Comparison of ENCODE assay signal across 8 cellular contexts in genomic region chr17:75581121-75581725, GRCh38. TPM values are rescaled to one million over a fixed set of nuclear protein-coding genes. Genes with fewer than 3 reads are reported as not detected.
A peak's percentile ranks its signal among the peaks of the same experiment; 100 is the strongest.
DNase-seq lines count a peak whose midpoint lies in the region; ATAC-seq and TF ChIP-seq lines count a peak whose summit lies in the region.
"Not testable (repeated sequence)": the region's sequence is repeated elsewhere in the genome, so short reads cannot be mapped to it uniquely, and the experiment has no call there.

No MANE protein-coding gene starts in this region.

- ATAC-seq in effector memory CD8-positive, alpha-beta T cell (replicated peaks) = peak; percentile 51

- H3K4me1 Mint-ChIP-seq in CD14-positive monocyte = peaks cover 12% of the 10 kb centered on the region
- not testable (repeated sequence) for H3K4me1 Mint-ChIP-seq in effector memory CD8-positive, alpha-beta T cell (ENCODE audit: low read depth in 2 of 2)

- H3K36me3 Mint-ChIP-seq in CD14-positive monocyte; effector memory CD8-positive, alpha-beta T cell (ENCODE audit: insufficient read depth): not testable (repeated sequence)

- not testable (repeated sequence) for DNase-seq in CD14-positive monocyte (ENCODE audit: low spot score)
- peak; percentile 31 for DNase-seq in OCI-M1 (lab: John Stamatoyannopoulos, UW)
- DNase-seq in activated CD4-positive, alpha-beta T cell treated with anti-CD3 and anti-CD28 coated beads for 4 hours = peak; percentile 20 to 46
- DNase-seq in activated CD8-positive, alpha-beta memory T cell treated with anti-CD3 and anti-CD28 coated beads, Interleukin-2, amount 50 U/mL, for 48 hours = peak; percentile 78
- peak; percentile 31 for DNase-seq in activated naive CD4-positive, alpha-beta T cell treated with Interleukin-2 at 50 U/mL for 16 hours
- peak; percentile 24 to 48 (median 32) for DNase-seq in effector memory CD8-positive, alpha-beta T cell
- DNase-seq in stimulated activated CD4-positive, alpha-beta T cell treated with anti-CD3 and anti-CD28 coated beads, Interleukin-12 subunit alpha, Interleukin-12 subunit beta, amount 100 ng/mL, for 4 hours = peak; percentile 27
- peak; percentile 78 for DNase-seq in stimulated activated CD8-positive, alpha-beta memory T cell treated with anti-CD3 and anti-CD28 coated beads, Interleukin-4, amount 100 ng/mL, for 48 hours

- not testable (repeated sequence) for H3K27ac Mint-ChIP-seq in CD14-positive monocyte
- peak overlapping the region in 1 of 2 donors; percentile 53 for H3K27ac Mint-ChIP-seq in effector memory CD8-positive, alpha-beta T cell

- peaks cover 6 to 16% (median 9%) of the 10 kb centered on the region in 3 donors for H3K27me3 Mint-ChIP-seq in CD14-positive monocyte (ENCODE audit: low read depth in 3 of 3)
- not testable (repeated sequence) for H3K27me3 Mint-ChIP-seq in effector memory CD8-positive, alpha-beta T cell

- peaks cover 9 to 12% (median 10%) of the 10 kb centered on the region in 7 donors for H3K9me3 Mint-ChIP-seq in CD14-positive monocyte
- H3K9me3 Mint-ChIP-seq in effector memory CD8-positive, alpha-beta T cell = not testable (repeated sequence)

- TF ChIP-seq CTCF in CD14-positive monocyte (IDR thresholded peaks at IDR 0.05) = not testable (repeated sequence)

- H3K4me3 Mint-ChIP-seq in CD14-positive monocyte = peak overlapping the region; percentile 64 to 86
- peak overlapping the region; percentile 80 to 81 for H3K4me3 Mint-ChIP-seq in effector memory CD8-positive, alpha-beta T cell

- intact Hi-C loops in CD14-positive monocyte (cut with micrococcal nuclease) = loop anchor here in 1 of 2 donors (10.0 kb wide), 2 partner anchors 156 to 316 kb away; partner anchors contain the start of genes GGA3 and MRPS7

RNA-seq across cellular contexts. Expression of gene MYO15B, which starts 6.4 kb away (rescaled TPM):
- polyA plus RNA-seq in CD14-positive monocyte = under 1 TPM; 0.17 to 0.62 TPM

RNA-seq across cellular contexts. Expression of gene SMIM5, which starts 52.0 kb away (rescaled TPM):
- polyA plus RNA-seq in CD14-positive monocyte = under 1 TPM; 0.15 to 0.43 TPM

RNA-seq across cellular contexts. Expression of gene LLGL2, which starts 55.7 kb away (rescaled TPM):
- 1 to 10 TPM; 4.8 to 7.5 TPM for polyA plus RNA-seq in CD14-positive monocyte
